Comparison of ENCODE assay signal across 1 cellular context in the genomic region with DNA sequence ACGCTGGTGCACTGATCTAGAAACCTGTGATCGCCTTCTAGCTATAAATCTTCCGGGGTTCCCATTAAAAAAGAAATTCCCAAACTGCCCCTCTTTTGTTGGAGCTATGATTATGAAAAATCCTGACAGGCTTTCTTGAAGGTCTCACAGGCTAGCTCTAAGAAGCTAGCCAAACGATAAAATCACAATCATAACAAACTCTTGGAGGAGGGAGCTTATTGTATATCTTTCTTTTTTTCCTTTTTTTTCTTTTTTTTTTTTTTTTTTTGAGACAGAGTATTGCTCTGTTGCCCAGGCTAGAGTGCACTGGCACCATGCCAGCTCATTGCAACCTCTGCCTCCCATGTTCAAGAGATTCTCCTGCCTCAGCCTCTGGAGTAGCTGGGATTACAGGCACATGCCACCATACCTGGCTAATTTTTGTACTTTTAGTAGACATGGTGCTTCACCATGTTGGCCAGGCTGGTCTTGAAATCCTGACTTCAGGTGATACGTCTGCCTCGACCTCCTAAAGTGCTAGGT.
TF ChIP-seq lines count a peak whose summit lies in the region.

No MANE protein-coding gene starts in this region.

TF ChIP-seq in HEK293, 187 proteins besides CTCF, POLR2A, EP300 and RAD21 (continued from another document):
- TF ChIP-seq, protein P1, sequence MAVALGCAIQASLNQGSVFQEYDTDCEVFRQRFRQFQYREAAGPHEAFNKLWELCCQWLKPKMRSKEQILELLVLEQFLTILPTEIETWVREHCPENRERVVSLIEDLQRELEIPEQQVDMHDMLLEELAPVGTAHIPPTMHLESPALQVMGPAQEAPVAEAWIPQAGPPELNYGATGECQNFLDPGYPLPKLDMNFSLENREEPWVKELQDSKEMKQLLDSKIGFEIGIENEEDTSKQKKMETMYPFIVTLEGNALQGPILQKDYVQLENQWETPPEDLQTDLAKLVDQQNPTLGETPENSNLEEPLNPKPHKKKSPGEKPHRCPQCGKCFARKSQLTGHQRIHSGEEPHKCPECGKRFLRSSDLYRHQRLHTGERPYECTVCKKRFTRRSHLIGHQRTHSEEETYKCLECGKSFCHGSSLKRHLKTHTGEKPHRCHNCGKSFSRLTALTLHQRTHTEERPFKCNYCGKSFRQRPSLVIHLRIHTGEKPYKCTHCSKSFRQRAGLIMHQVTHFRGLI (tag by site-specific recombination; IDR thresholded peaks at IDR 0.05), result no peak
- TF ChIP-seq ZBTB1 (tag by site-specific recombination; IDR thresholded peaks at IDR 0.05) (no peak), KLF16 (tag by site-specific recombination; IDR thresholded peaks at IDR 0.05) (no peak), GLI4 (tag by site-specific recombination; IDR thresholded peaks at IDR 0.05) (no peak), OSR2 (tag by site-specific recombination; IDR thresholded peaks at IDR 0.05) (no peak), ZNF76 (tag by site-specific recombination; IDR thresholded peaks at IDR 0.05; ENCODE audit: borderline replicate concordance, low read depth) (no peak), YY2 (tag by site-specific recombination; IDR thresholded peaks at IDR 0.05) (no peak), ZNF660 (tag by site-specific recombination; IDR thresholded peaks at IDR 0.05) (no peak; the same call in 1 of the 2 replicates), ZNF549 (tag by site-specific recombination; IDR thresholded peaks at IDR 0.05) (no peak), ZBTB17 (tag by site-specific recombination; IDR thresholded peaks at IDR 0.05) (peak; percentile 38; the same call in 1 of the 2 replicates), ZNF596 (tag by site-specific recombination; IDR thresholded peaks at IDR 0.05) (no peak), ZNF2 (tag by site-specific recombination; IDR thresholded peaks at IDR 0.05) (no peak), ZNF426 (tag by site-specific recombination; IDR thresholded peaks at IDR 0.05) (no peak), ZNF335 (tag by site-specific recombination; conservative IDR thresholded peaks at IDR 0.05) (0 out of 2 replicates have a peak, but pooled peaks have one; percentile 10), ZNF169 (tag by site-specific recombination; IDR thresholded peaks at IDR 0.05) (no peak), ZNF629 (tag by site-specific recombination; IDR thresholded peaks at IDR 0.05) (0 out of 2 replicates have a peak, but pooled peaks have one; percentile 7), GLIS2 (tag by site-specific recombination; IDR thresholded peaks at IDR 0.05) (no peak), ZNF391 (tag by site-specific recombination; IDR thresholded peaks at IDR 0.05; ENCODE audit: borderline replicate concordance, low read depth) (no peak), ZNF280D (tag by site-specific recombination; IDR thresholded peaks at IDR 0.05) (no peak), ZFP37 (tag by site-specific recombination; IDR thresholded peaks at IDR 0.05) (no peak), TRIM28 (IDR thresholded peaks at IDR 0.05; ENCODE audit: borderline replicate concordance, low read length) (no peak), REPIN1 (tag by site-specific recombination; IDR thresholded peaks at IDR 0.05; ENCODE audit: low read depth) (no peak), ZNF157 (tag by site-specific recombination; IDR thresholded peaks at IDR 0.05) (no peak), ZNF112 (tag by site-specific recombination; IDR thresholded peaks at IDR 0.05) (no peak), ZBTB48 (tag by site-specific recombination; IDR thresholded peaks at IDR 0.05) (no peak), ZFP41 (tag by site-specific recombination; IDR thresholded peaks at IDR 0.05; ENCODE audit: borderline replicate concordance) (no peak), ZNF366 (tag by site-specific recombination; conservative IDR thresholded peaks at IDR 0.05) (no peak), GLIS1 (tag by site-specific recombination; IDR thresholded peaks at IDR 0.05) (no peak), ZSCAN23 (tag by site-specific recombination; IDR thresholded peaks at IDR 0.05) (no peak)
- TF ChIP-seq, protein P2, sequence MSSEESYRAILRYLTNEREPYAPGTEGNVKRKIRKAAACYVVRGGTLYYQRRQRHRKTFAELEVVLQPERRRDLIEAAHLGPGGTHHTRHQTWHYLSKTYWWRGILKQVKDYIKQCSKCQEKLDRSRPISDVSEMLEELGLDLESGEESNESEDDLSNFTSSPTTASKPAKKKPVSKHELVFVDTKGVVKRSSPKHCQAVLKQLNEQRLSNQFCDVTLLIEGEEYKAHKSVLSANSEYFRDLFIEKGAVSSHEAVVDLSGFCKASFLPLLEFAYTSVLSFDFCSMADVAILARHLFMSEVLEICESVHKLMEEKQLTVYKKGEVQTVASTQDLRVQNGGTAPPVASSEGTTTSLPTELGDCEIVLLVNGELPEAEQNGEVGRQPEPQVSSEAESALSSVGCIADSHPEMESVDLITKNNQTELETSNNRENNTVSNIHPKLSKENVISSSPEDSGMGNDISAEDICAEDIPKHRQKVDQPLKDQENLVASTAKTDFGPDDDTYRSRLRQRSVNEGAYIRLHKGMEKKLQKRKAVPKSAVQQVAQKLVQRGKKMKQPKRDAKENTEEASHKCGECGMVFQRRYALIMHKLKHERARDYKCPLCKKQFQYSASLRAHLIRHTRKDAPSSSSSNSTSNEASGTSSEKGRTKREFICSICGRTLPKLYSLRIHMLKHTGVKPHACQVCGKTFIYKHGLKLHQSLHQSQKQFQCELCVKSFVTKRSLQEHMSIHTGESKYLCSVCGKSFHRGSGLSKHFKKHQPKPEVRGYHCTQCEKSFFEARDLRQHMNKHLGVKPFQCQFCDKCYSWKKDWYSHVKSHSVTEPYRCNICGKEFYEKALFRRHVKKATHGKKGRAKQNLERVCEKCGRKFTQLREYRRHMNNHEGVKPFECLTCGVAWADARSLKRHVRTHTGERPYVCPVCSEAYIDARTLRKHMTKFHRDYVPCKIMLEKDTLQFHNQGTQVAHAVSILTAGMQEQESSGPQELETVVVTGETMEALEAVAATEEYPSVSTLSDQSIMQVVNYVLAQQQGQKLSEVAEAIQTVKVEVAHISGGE (tag by site-specific recombination; conservative IDR thresholded peaks at IDR 0.05; ENCODE audit: low read depth), result 0 out of 2 replicates have a peak, but pooled peaks have one; percentile 6
- TF ChIP-seq, protein P3, sequence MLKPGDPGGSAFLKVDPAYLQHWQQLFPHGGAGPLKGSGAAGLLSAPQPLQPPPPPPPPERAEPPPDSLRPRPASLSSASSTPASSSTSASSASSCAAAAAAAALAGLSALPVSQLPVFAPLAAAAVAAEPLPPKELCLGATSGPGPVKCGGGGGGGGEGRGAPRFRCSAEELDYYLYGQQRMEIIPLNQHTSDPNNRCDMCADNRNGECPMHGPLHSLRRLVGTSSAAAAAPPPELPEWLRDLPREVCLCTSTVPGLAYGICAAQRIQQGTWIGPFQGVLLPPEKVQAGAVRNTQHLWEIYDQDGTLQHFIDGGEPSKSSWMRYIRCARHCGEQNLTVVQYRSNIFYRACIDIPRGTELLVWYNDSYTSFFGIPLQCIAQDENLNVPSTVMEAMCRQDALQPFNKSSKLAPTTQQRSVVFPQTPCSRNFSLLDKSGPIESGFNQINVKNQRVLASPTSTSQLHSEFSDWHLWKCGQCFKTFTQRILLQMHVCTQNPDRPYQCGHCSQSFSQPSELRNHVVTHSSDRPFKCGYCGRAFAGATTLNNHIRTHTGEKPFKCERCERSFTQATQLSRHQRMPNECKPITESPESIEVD (tag by site-specific recombination; IDR thresholded peaks at IDR 0.05), result peak; percentile 56
- TF ChIP-seq, protein P4, sequence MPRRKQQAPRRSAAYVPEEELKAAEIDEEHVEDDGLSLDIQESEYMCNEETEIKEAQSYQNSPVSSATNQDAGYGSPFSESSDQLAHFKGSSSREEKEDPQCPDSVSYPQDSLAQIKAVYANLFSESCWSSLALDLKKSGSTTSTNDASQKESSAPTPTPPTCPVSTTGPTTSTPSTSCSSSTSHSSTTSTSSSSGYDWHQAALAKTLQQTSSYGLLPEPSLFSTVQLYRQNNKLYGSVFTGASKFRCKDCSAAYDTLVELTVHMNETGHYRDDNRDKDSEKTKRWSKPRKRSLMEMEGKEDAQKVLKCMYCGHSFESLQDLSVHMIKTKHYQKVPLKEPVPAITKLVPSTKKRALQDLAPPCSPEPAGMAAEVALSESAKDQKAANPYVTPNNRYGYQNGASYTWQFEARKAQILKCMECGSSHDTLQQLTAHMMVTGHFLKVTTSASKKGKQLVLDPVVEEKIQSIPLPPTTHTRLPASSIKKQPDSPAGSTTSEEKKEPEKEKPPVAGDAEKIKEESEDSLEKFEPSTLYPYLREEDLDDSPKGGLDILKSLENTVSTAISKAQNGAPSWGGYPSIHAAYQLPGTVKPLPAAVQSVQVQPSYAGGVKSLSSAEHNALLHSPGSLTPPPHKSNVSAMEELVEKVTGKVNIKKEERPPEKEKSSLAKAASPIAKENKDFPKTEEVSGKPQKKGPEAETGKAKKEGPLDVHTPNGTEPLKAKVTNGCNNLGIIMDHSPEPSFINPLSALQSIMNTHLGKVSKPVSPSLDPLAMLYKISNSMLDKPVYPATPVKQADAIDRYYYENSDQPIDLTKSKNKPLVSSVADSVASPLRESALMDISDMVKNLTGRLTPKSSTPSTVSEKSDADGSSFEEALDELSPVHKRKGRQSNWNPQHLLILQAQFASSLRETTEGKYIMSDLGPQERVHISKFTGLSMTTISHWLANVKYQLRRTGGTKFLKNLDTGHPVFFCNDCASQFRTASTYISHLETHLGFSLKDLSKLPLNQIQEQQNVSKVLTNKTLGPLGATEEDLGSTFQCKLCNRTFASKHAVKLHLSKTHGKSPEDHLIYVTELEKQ (tag by site-specific recombination; IDR thresholded peaks at IDR 0.05; ENCODE audit: borderline replicate concordance), result 0 out of 2 replicates have a peak, but pooled peaks have one; percentile 6
- TF ChIP-seq, protein P5, sequence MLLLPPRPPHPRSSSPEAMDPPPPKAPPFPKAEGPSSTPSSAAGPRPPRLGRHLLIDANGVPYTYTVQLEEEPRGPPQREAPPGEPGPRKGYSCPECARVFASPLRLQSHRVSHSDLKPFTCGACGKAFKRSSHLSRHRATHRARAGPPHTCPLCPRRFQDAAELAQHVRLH (tag by site-specific recombination; IDR thresholded peaks at IDR 0.05), result no peak
